In genomic region chr2:213834331-213834730, GRCh38 we compare ENCODE assay signal across 1 cellular context.
A peak's percentile ranks its signal among the peaks of the same experiment; 100 is the strongest.
TF ChIP-seq lines count a peak whose summit lies in the region.

No MANE protein-coding gene starts in this region.

TF ChIP-seq in IMR-90, 13 proteins besides CTCF, POLR2A, EP300 and RAD21 (continued from another document):
- TF ChIP-seq ELK1 (IDR thresholded peaks at IDR 0.05; ENCODE audit: borderline replicate concordance, low read depth, low read length) (no peak), CHD1 (IDR thresholded peaks at IDR 0.05; ENCODE audit: low read depth, low read length) (no peak), MAFK (IDR thresholded peaks at IDR 0.05; ENCODE audit: low read depth, low read length) (no peak), MAZ (IDR thresholded peaks at IDR 0.05; ENCODE audit: borderline replicate concordance, low read depth, low read length) (no peak), RFX5 (IDR thresholded peaks at IDR 0.05; ENCODE audit: low read depth, low read length) (no peak), CEBPB (IDR thresholded peaks at IDR 0.05; ENCODE audit: low read depth, low read length) (peak; percentile 41; the same call in 1 of the 2 replicates), BHLHE40 (IDR thresholded peaks at IDR 0.05; ENCODE audit: low read depth, low read length) (peak; percentile 22; the same call in 1 of the 2 replicates), NFE2L2 (IDR thresholded peaks at IDR 0.05; ENCODE audit: low read depth, low read length) (no peak), MXI1 (IDR thresholded peaks at IDR 0.05; ENCODE audit: borderline replicate concordance, low read depth, low read length) (no peak), SMC3 (IDR thresholded peaks at IDR 0.05; ENCODE audit: low read depth, low read length) (no peak), FOS (IDR thresholded peaks at IDR 0.05; ENCODE audit: low read depth, low read length) (peak; percentile 85), RCOR1 (IDR thresholded peaks at IDR 0.05; ENCODE audit: insufficient replicate concordance, low read length) (no peak)
